Comparison of ENCODE assay signal across 8 cellular contexts in the genomic region with DNA sequence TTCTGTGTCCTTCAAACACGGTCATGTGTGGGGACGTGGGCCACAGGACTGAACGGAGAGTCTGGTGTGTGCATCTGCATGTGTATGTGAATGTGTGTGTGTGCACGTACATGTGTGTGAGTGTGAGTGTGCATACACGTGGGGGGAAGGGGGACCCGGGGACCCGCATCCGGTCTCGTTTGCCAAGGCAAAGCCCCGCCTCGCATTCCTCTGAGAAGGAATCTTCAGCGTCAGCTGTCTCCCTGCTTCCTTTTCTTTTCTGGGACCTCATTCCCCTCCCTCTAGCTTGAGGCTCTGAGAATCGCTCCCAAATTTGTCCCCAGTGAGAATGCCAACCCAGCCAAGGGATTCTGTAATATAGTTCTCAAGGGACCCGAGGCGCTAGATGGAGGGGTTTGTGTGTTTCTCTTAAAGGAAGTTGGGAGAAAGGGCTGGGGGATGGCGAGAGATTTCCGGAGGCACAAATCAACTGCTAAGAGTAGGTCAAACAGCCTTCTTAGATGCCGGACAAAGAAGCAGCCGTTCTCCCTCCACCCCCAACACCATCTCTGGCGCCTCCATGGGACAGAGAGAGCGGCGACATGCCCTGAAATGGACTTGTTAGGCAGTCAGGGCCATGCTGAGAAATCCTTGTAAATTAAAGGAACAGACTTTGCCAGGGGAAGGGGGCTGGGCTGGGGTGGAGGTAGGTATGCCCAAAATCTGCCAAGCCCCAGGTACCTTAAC. TPM values are rescaled to one million over a fixed set of nuclear protein-coding genes. Genes with fewer than 3 reads are reported as not detected.
DNase-seq lines count a peak whose midpoint lies in the region; ATAC-seq and TF ChIP-seq lines count a peak whose summit lies in the region.

No MANE protein-coding gene starts in this region.

- H3K9me3 ChIP-seq in Panc1 (ENCODE audit: control insufficient read depth, insufficient read depth, low read depth, low read length) (no peaks in the 10 kb centered on the region), duodenal mucosa (ENCODE audit: control insufficient read depth in 1 of 2, low read length in 2 of 2) (no peaks in the 10 kb centered on the region), thoracic aorta (no peaks in the 10 kb centered on the region)

- H3K27ac ChIP-seq in Panc1 (ENCODE audit: low read length) (peak overlapping the region; percentile 89), duodenal mucosa (ENCODE audit: low read depth, low read length) (peak overlapping the region; percentile 78), thoracic aorta (peak overlapping the region; percentile 88 to 97)

- POLR2A ChIA-PET in Panc1 (lab: Charles Lee) = interaction anchor here (0.7 kb wide), 1 partner anchor 10 kb away, joined by 3 read pairs; no protein-coding TSS in a partner anchor

- no peaks in the 10 kb centered on the region for H3K36me3 ChIP-seq in Panc1 (ENCODE audit: control insufficient read depth, insufficient read depth, low read length)
- no peaks in the 10 kb centered on the region for H3K36me3 ChIP-seq in duodenal mucosa (ENCODE audit: control insufficient read depth in 1 of 2, insufficient read depth in 2 of 2, low read length in 2 of 2)
- H3K36me3 ChIP-seq in thoracic aorta = no peaks in the 10 kb centered on the region

- in situ Hi-C loops in G401 (cut with HindIII; ENCODE audit: low sequenced_read_pairs) = no loop called here
- in situ Hi-C loops in Panc1 (cut with HindIII; ENCODE audit: low pct_unique_long_range_greater_than_20kb, low sequenced_read_pairs) = no loop called here

- CTCF ChIA-PET in Panc1 (lab: Charles Lee) = interaction anchor here (0.6 to 1.5 kb wide), 4 partner anchors 11 to 112 kb away, joined by 3 to 5 read pairs (median 4); no protein-coding TSS in a partner anchor

- H3K4me3 ChIP-seq in Panc1 (ENCODE audit: low read depth in 2 of 2, low read length in 2 of 2) = peak overlapping the region; percentile 71 to 85
- H3K4me3 ChIP-seq in duodenal mucosa (ENCODE audit: low read depth in 1 of 2, low read length in 2 of 2) = peak overlapping the region; percentile 50 to 60
- H3K4me3 ChIP-seq in thoracic aorta = peak overlapping the region; percentile 70

- TF ChIP-seq POLR2A in GM18505 (IDR thresholded peaks at IDR 0.05; ENCODE audit: borderline replicate concordance, extremely low read depth, insufficient read depth, insufficient read length) = no peak

- no peak for TF ChIP-seq CTCF in Panc1 (IDR thresholded peaks at IDR 0.05)
- TF ChIP-seq CTCF in thoracic aorta (IDR thresholded peaks at IDR 0.05) = peak; percentile 36

- peak; percentile 23 for ATAC-seq in Panc1
- ATAC-seq in thoracic aorta (ENCODE audit: insufficient number of reproducible peaks, low FRiP score, low read depth) = no peak
- no peak for ATAC-seq in GM18505 (IDR thresholded peaks at IDR 0.05; ENCODE audit: unreplicated experiment)

- intact Hi-C loops in Panc1 (cut with micrococcal nuclease; ENCODE audit: unreplicated experiment) = loop anchor here (5.0 to 10.0 kb wide), 3 partner anchors 38 to 125 kb away; no protein-coding TSS in a partner anchor

- DNase-seq in G401 (ENCODE audit: low spot score) (peak; percentile 81), Panc1 (ENCODE audit: low read depth, low spot score) (no peak), lung microvascular endothelial cell (ENCODE audit: low read depth in 2 of 2) (peak; percentile 45 to 75), thoracic aorta (ENCODE audit: low spot score) (no peak), NCI-H748 (lab: John Stamatoyannopoulos, UW; ENCODE audit: unreplicated experiment) (no peak), inferior parietal cortex (ENCODE audit: extremely low spot score) (no peak)

- H3K4me1 ChIP-seq in Panc1 (ENCODE audit: control insufficient read depth, insufficient read depth, low read length) = peaks cover 81% of the 10 kb centered on the region
- H3K4me1 ChIP-seq in duodenal mucosa (ENCODE audit: control insufficient read depth in 1 of 2, insufficient read depth in 2 of 2, low read length in 2 of 2) = peaks cover 46 to 77% of the 10 kb centered on the region in 2 donors
- peaks cover 54 to 97% of the 10 kb centered on the region in 2 donors for H3K4me1 ChIP-seq in thoracic aorta (ENCODE audit: control insufficient read depth in 1 of 2, low read depth in 2 of 2)

- H3K27me3 ChIP-seq in Panc1 (ENCODE audit: control insufficient read depth, insufficient read depth, low read length) (no peaks in the 10 kb centered on the region), duodenal mucosa (ENCODE audit: control insufficient read depth in 1 of 2, insufficient read depth in 2 of 2, low read length in 2 of 2) (peaks cover 0 to 4% of the 10 kb centered on the region in 2 donors), thoracic aorta (replicated peaks; ENCODE audit: insufficient read depth) (no peaks in the 10 kb centered on the region)

- no TSS peak for BruUV-seq in Panc1 (replicated peaks; lab: Mats Ljungman, UMichigan)

- peak overlapping the region; percentile 39 to 69 for H3K9ac ChIP-seq in duodenal mucosa (ENCODE audit: low read depth in 1 of 2, low read length in 2 of 2)

RNA-seq across cellular contexts. Expression of a gene that starts 6.6 kb away (rescaled TPM):
- total RNA-seq in G401 (2014; rRNA removed; shearing (Covaris generic)) = 12.7 and 15.7 TPM in 2 replicates
- total RNA-seq in Panc1 (2021; ENCODE audit: unreplicated experiment) (59.4 TPM), lung microvascular endothelial cell (4.6 and 7.4 TPM in 2 replicates), thoracic aorta (10 to 100 TPM; 24.8 to 27.7 TPM)
- polyA plus RNA-seq in Panc1 (2012; ENCODE audit: insufficient read length) = 53.4 TPM

RNA-seq across cellular contexts. Expression of a gene that starts 47.5 kb away (rescaled TPM):
- 40.5 and 51.4 TPM in 2 replicates for total RNA-seq in G401 (2014; rRNA removed; shearing (Covaris generic))
- total RNA-seq in Panc1 (2021; ENCODE audit: unreplicated experiment) (21.7 TPM), lung microvascular endothelial cell (11.8 and 14.7 TPM in 2 replicates), thoracic aorta (10 to 100 TPM in 1 of 2 donors, 1 to 10 TPM in 1; 9.6 to 24.2 TPM)
- 41.3 TPM for polyA plus RNA-seq in Panc1 (2012; ENCODE audit: insufficient read length)

Comparison
In these comparisons a context has a peak if more than half of its experiments do, and no peak if none do; other contexts are left out.
1. DNase-seq: peak in G401 (single experiment) and lung microvascular endothelial cell (2 of 2); none in Panc1 (single experiment), thoracic aorta (single experiment), NCI-H748 (single experiment) and inferior parietal cortex (single experiment).
2. Peak in every context shown above with its lines, with median percentiles within 50 percentile points of each other: H3K27ac ChIP-seq and H3K4me3 ChIP-seq.